Comparison of ENCODE assay signal across 8 cellular contexts in genomic region chr6:136791296-136792065, GRCh38. TPM values are rescaled to one million over a fixed set of nuclear protein-coding genes. Genes with fewer than 3 reads are reported as not detected.
DNase-seq lines count a peak whose midpoint lies in the region; ATAC-seq and TF ChIP-seq lines count a peak whose summit lies in the region.

No MANE protein-coding gene starts in this region.

- intact Hi-C loops in esophagus squamous epithelium (cut with DNase I), result loop anchor here (2.0 to 10.0 kb wide), 2 partner anchors 147 to 207 kb away; no protein-coding TSS in a partner anchor
- intact Hi-C loops in naive thymus-derived CD4-positive, alpha-beta T cell (cut with micrococcal nuclease), result loop anchor here (1.0 to 2.0 kb wide), 7 partner anchors 9 to 502 kb away; partner anchors contain the start of gene BCLAF1 (in 1 of the 2)

- no peaks in the 10 kb centered on the region for H3K36me3 ChIP-seq in BJ (ENCODE audit: control insufficient read depth, insufficient read depth, low read length)
- no peaks in the 10 kb centered on the region for H3K36me3 ChIP-seq in esophagus squamous epithelium
- H3K36me3 ChIP-seq in naive thymus-derived CD4-positive, alpha-beta T cell (ENCODE audit: control insufficient read depth in 2 of 3, insufficient read depth in 3 of 3, low read length in 3 of 3), result peaks cover 0 to 10% (median 0%) of the 10 kb centered on the region in 3 experiments

- CTCF ChIA-PET in BJ (lab: Yijun Ruan, JAX), result interaction anchor here (0.9 to 7.5 kb wide), 41 partner anchors 10 to 302 kb away, joined by 3 to 235 read pairs (median 5); no protein-coding TSS in a partner anchor
- CTCF ChIA-PET in naive thymus-derived CD4-positive, alpha-beta T cell (lab: Charles Lee), result interaction anchor here (0.7 to 10.8 kb wide), 36 partner anchors 8 to 501 kb away, joined by 3 to 274 read pairs (median 5); partner anchors contain the start of genes BCLAF1, PEX7 and SLC35D3

- no peaks in the 10 kb centered on the region for H3K9me3 Mint-ChIP-seq in activated T-cell treated with anti-CD3 and anti-CD28 coated beads, Interleukin-2, amount 50 U/mL, for 24 hours
- peaks cover 0 to 5% (median 0%) of the 10 kb centered on the region in 11 donors for H3K9me3 Mint-ChIP-seq in naive thymus-derived CD4-positive, alpha-beta T cell

- TF ChIP-seq CTCF in BJ (IDR thresholded peaks at IDR 0.05; ENCODE audit: insufficient read depth, low read depth, low read length), result no peak
- no peak for TF ChIP-seq CTCF in esophagus squamous epithelium (IDR thresholded peaks at IDR 0.05)

- peaks cover 50% of the 10 kb centered on the region for H3K4me1 Mint-ChIP-seq in activated T-cell treated with anti-CD3 and anti-CD28 coated beads, Interleukin-2, amount 50 U/mL, for 24 hours (ENCODE audit: low read depth)
- H3K4me1 Mint-ChIP-seq in naive thymus-derived CD4-positive, alpha-beta T cell, result peaks cover 22 to 49% (median 39%) of the 10 kb centered on the region in 7 donors

- TF ChIP-seq POLR2A in esophagus squamous epithelium (IDR thresholded peaks at IDR 0.05), result peak in 2 of 4 donors; percentile 58 to 59

- H3K4me3 ChIP-seq in BJ (ENCODE audit: low read depth, low read length) (peak overlapping the region; percentile 98), esophagus squamous epithelium (peak overlapping the region; percentile 90 to 97 (median 96))
- H3K4me3 ChIP-seq in naive thymus-derived CD4-positive, alpha-beta T cell (ENCODE audit: low read length), result peak overlapping the region; percentile 100

- H3K27me3 Mint-ChIP-seq in activated T-cell treated with anti-CD3 and anti-CD28 coated beads, Interleukin-2, amount 50 U/mL, for 24 hours, result no peaks in the 10 kb centered on the region
- no peaks in the 10 kb centered on the region for H3K27me3 Mint-ChIP-seq in naive thymus-derived CD4-positive, alpha-beta T cell

- ATAC-seq in GM18907 (IDR thresholded peaks at IDR 0.05; ENCODE audit: unreplicated experiment) (peak; percentile 31), HG03135 (IDR thresholded peaks at IDR 0.05; ENCODE audit: unreplicated experiment) (peak; percentile 28)
- no peak for ATAC-seq in naive thymus-derived CD4-positive, alpha-beta T cell

- POLR2A ChIA-PET in BJ (lab: Charles Lee), result no interaction called here
- POLR2A ChIA-PET in naive thymus-derived CD4-positive, alpha-beta T cell (lab: Charles Lee), result interaction anchor here (0.9 to 7.4 kb wide), 18 partner anchors 7 to 502 kb away, joined by 3 to 79 read pairs (median 8); partner anchors contain the start of genes BCLAF1 and PEX7

- peak overlapping the region; percentile 92 to 96 (median 94) for H3K27ac ChIP-seq in esophagus squamous epithelium
- H3K27ac ChIP-seq in naive thymus-derived CD4-positive, alpha-beta T cell (ENCODE audit: low read depth, low read length), result peak overlapping the region; percentile 97

- peak overlapping the region; percentile 93 for H3K4me3 Mint-ChIP-seq in activated T-cell treated with anti-CD3 and anti-CD28 coated beads, Interleukin-2, amount 50 U/mL, for 24 hours
- H3K4me3 Mint-ChIP-seq in naive thymus-derived CD4-positive, alpha-beta T cell, result peak overlapping the region; percentile 87 to 97 (median 94)

- peaks cover 7 to 59% (median 27%) of the 10 kb centered on the region in 3 donors for H3K4me1 ChIP-seq in esophagus squamous epithelium
- H3K4me1 ChIP-seq in naive thymus-derived CD4-positive, alpha-beta T cell (ENCODE audit: control insufficient read depth in 2 of 2, insufficient read depth in 2 of 2, low read length in 2 of 2), result peaks cover 16 to 28% of the 10 kb centered on the region in 2 donors

- no peaks in the 10 kb centered on the region for H3K9me3 ChIP-seq in esophagus squamous epithelium
- H3K9me3 ChIP-seq in naive thymus-derived CD4-positive, alpha-beta T cell (ENCODE audit: control insufficient read depth in 2 of 3, low read length in 3 of 3), result no peaks in the 10 kb centered on the region

- WGBS in esophagus squamous epithelium, 2 donors, result 0 to 6% methylated on average over 11 of the region's 60 CpGs

- H3K27me3 ChIP-seq in BJ (ENCODE audit: control insufficient read depth, insufficient read depth, low read length), result no peaks in the 10 kb centered on the region
- H3K27me3 ChIP-seq in esophagus squamous epithelium, result no peaks in the 10 kb centered on the region
- no peaks in the 10 kb centered on the region for H3K27me3 ChIP-seq in naive thymus-derived CD4-positive, alpha-beta T cell (ENCODE audit: control insufficient read depth in 2 of 2, insufficient read depth in 2 of 2, low read length in 2 of 2)

- peaks cover 9% of the 10 kb centered on the region for H3K36me3 Mint-ChIP-seq in activated T-cell treated with anti-CD3 and anti-CD28 coated beads, Interleukin-2, amount 50 U/mL, for 24 hours (ENCODE audit: low read depth)
- peaks cover 0 to 26% (median 0%) of the 10 kb centered on the region in 5 donors for H3K36me3 Mint-ChIP-seq in naive thymus-derived CD4-positive, alpha-beta T cell

- no peak for DNase-seq in BJ (ENCODE audit: low read depth)
- DNase-seq in NOMO-1 (lab: John Stamatoyannopoulos, UW; ENCODE audit: unreplicated experiment in 2 of 2), result peak; percentile 60 to 63
- DNase-seq in activated T-cell treated with anti-CD3 and anti-CD28 coated beads, Interleukin-2, amount 50 U/mL, for 24 hours, result peak; percentile 69
- DNase-seq in esophagus squamous epithelium (lab: John Stamatoyannopoulos, UW), result no peak
- DNase-seq in naive thymus-derived CD4-positive, alpha-beta T cell, result peak; percentile 15 to 55 (median 42)
- peak; percentile 28 for DNase-seq in stromal cell of bone marrow (ENCODE audit: low read depth)

- H3K27ac Mint-ChIP-seq in activated T-cell treated with anti-CD3 and anti-CD28 coated beads, Interleukin-2, amount 50 U/mL, for 24 hours, result peak overlapping the region; percentile 90
- H3K27ac Mint-ChIP-seq in naive thymus-derived CD4-positive, alpha-beta T cell, result peak overlapping the region; percentile 68 to 92 (median 85)

RNA-seq across cellular contexts. Expression of gene MAP3K5, which starts 0.8 kb away (rescaled TPM):
- polyA plus RNA-seq in BJ (2011; rRNA removed), result 2.2 and 2.5 TPM in 2 replicates
- polyA minus RNA-seq in BJ (2011; rRNA and poly(A)+ RNA removed), result 2.4 and 2.6 TPM in 2 replicates
- total RNA-seq in esophagus squamous epithelium, result 10 to 100 TPM in 3 of 4 donors, 1 to 10 TPM in 1; 9.2 to 22.9 (median 20.9) TPM
- 10 to 100 TPM; 12.9 to 32.5 (median 14.0) TPM for total RNA-seq in naive thymus-derived CD4-positive, alpha-beta T cell
- polyA plus RNA-seq in naive thymus-derived CD4-positive, alpha-beta T cell, result 1 to 10 TPM; 2.6 to 3.6 TPM

RNA-seq across cellular contexts. Expression of gene PEX7, which starts 30.9 kb away (rescaled TPM):
- polyA plus RNA-seq in BJ (2011; rRNA removed), result 5.6 and 8.5 TPM in 2 replicates
- 1.2 and 2.8 TPM in 2 replicates for polyA minus RNA-seq in BJ (2011; rRNA and poly(A)+ RNA removed)
- 10 to 100 TPM in 3 of 4 donors, 1 to 10 TPM in 1; 5.4 to 14.2 (median 11.8) TPM for total RNA-seq in esophagus squamous epithelium
- total RNA-seq in naive thymus-derived CD4-positive, alpha-beta T cell, result 1 to 10 TPM; 4.0 to 6.2 (median 5.4) TPM
- polyA plus RNA-seq in naive thymus-derived CD4-positive, alpha-beta T cell, result 1 to 10 TPM; 6.1 to 6.6 TPM

Comparison
In these comparisons a context has a peak if more than half of its experiments do, and no peak if none do; other contexts are left out.
1. DNase-seq: peak in NOMO-1 (2 of 2), activated T-cell treated with anti-CD3 and anti-CD28 coated beads, Interleukin-2, amount 50 U/mL, for 24 hours (single experiment), naive thymus-derived CD4-positive, alpha-beta T cell (9 of 9) and stromal cell of bone marrow (single experiment); none in BJ (single experiment) and esophagus squamous epithelium (single experiment).
2. Peak in every context shown above with its lines, with median percentiles within 50 percentile points of each other: H3K4me3 ChIP-seq.